Comparison of ENCODE assay signal across 1 cellular context in the genomic region with DNA sequence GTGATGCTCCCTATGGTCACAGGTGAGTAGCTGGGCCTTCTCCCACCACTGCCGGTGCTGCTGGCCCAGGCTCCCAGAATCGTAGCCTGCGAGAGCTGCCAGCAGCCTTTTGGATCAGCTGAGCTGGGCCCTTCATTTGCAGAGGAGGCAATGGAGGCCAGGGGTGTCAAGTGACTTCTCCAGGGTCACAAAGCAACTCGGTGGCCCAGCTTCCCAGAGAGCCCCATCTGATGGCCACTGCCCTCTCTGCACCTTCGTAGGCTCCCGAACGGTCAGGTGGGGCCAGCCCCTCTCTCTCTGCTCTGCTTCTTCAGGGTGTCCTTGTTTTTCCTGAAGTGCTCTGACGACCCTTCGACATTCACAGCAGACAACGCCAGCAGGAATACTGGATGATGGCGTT.
TF ChIP-seq lines count a peak whose summit lies in the region.

No MANE protein-coding gene starts in this region.

TF ChIP-seq in H1, 55 proteins besides CTCF, POLR2A, EP300 and RAD21:
- no peak for TF ChIP-seq TBP (IDR thresholded peaks at IDR 0.05; ENCODE audit: low read depth, low read length)
- no peak for TF ChIP-seq GABPA (IDR thresholded peaks at IDR 0.05; ENCODE audit: borderline replicate concordance, insufficient read depth, low read length)
- no peak for TF ChIP-seq SP2 (IDR thresholded peaks at IDR 0.05; ENCODE audit: low read length)
- TF ChIP-seq SIN3A (conservative IDR thresholded peaks at IDR 0.05 in 1 of 2, IDR thresholded peaks at IDR 0.05 in 1 of 2; ENCODE audit: low read depth in 1 of 2, low read length in 2 of 2), result no peak
- TF ChIP-seq ZNF274 (IDR thresholded peaks at IDR 0.05; ENCODE audit: borderline replicate concordance, extremely low read depth, low read length), result no peak
- no peak for TF ChIP-seq KDM1A (IDR thresholded peaks at IDR 0.05; ENCODE audit: borderline replicate concordance, low read length)
- TF ChIP-seq BACH1 (IDR thresholded peaks at IDR 0.05; ENCODE audit: low read length), result no peak
- TF ChIP-seq KDM4A (IDR thresholded peaks at IDR 0.05; ENCODE audit: low read depth, low read length, severe bottlenecking), result no peak
- TF ChIP-seq TEAD4 (IDR thresholded peaks at IDR 0.05; ENCODE audit: low read depth, low read length), result no peak
- no peak for TF ChIP-seq FOSL1 (IDR thresholded peaks at IDR 0.05; ENCODE audit: insufficient read depth, low read depth, low read length)
- TF ChIP-seq TAF1 (IDR thresholded peaks at IDR 0.05; ENCODE audit: low read depth, low read length), result no peak
- no peak for TF ChIP-seq BRCA1 (IDR thresholded peaks at IDR 0.05; ENCODE audit: low read depth, low read length)
- TF ChIP-seq JUND (IDR thresholded peaks at IDR 0.05; ENCODE audit: low read length), result no peak
- no peak for TF ChIP-seq NRF1 (IDR thresholded peaks at IDR 0.05; ENCODE audit: low read depth, low read length)
- TF ChIP-seq CREB1 (IDR thresholded peaks at IDR 0.05), result no peak
- TF ChIP-seq HDAC2 (IDR thresholded peaks at IDR 0.05; ENCODE audit: borderline replicate concordance in 1 of 2, low read depth in 2 of 2, low read length in 2 of 2), result no peak
- no peak for TF ChIP-seq EZH2 (IDR thresholded peaks at IDR 0.05; ENCODE audit: low read depth, low read length, severe bottlenecking)
- TF ChIP-seq GTF2F1 (IDR thresholded peaks at IDR 0.05; ENCODE audit: borderline replicate concordance, low read depth, low read length), result no peak
- TF ChIP-seq SP4 (IDR thresholded peaks at IDR 0.05; ENCODE audit: low read length), result no peak
- no peak for TF ChIP-seq CHD7 (IDR thresholded peaks at IDR 0.05; ENCODE audit: insufficient replicate concordance, low read length)
